ENCODE assay signal across 10 cellular contexts in genomic region chr16:56793504-56793903, GRCh38.
DNase-seq lines count a peak whose midpoint lies in the region; ATAC-seq and TF ChIP-seq lines count a peak whose summit lies in the region.
"Had no signal": no experiment of that assay in that cellular context is flagged by ENCODE, and none has a peak within 500 bp of the region (broad histone marks: within the 10 kb centered on the region; RNA-seq: fewer than 3 reads in every experiment).

No MANE protein-coding gene starts in this region.

- H4K20me1 ChIP-seq in SK-N-SH (ENCODE audit: insufficient read depth), result no peaks in the 10 kb centered on the region

- no peaks in the 10 kb centered on the region for H3F3A ChIP-seq in SK-N-SH (replicated peaks; ENCODE audit: insufficient read depth)

- DNase-seq in activated naive CD4-positive, alpha-beta T cell treated with anti-CD3 and anti-CD28 coated beads, Interleukin-2, amount 10 ng/mL, durations not matched to agents 7 days and 5 days, result peak; percentile 28
- DNase-seq in activated naive CD4-positive, alpha-beta T cell treated with anti-CD3 and anti-CD28 coated beads, Interleukin-2, amount 50 U/mL, for 16 hours, result no peak
- DNase-seq in SK-N-SH (no peak), fibroblast of pulmonary artery (ENCODE audit: low read depth) (peak; percentile 72), HuH-7 (ENCODE audit: low spot score) (no peak), cerebellar nuclear complex (lab: John Stamatoyannopoulos, UW) (no peak)
- DNase-seq in activated CD4-positive, alpha-beta T cell treated with anti-CD3 and anti-CD28 coated beads for 4 hours, result no peak

- H3K27me3 ChIP-seq in SK-N-SH (ENCODE audit: insufficient read depth), result no peaks in the 10 kb centered on the region
- H3K27me3 ChIP-seq: neutrophil, SJSA1 had no signal

- no peaks in the 10 kb centered on the region for H3K4me1 Mint-ChIP-seq in activated naive CD4-positive, alpha-beta T cell treated with anti-CD3 and anti-CD28 coated beads, Interleukin-2, amount 10 ng/mL, durations not matched to agents 7 days and 5 days

- no peak overlapping the region for H3K4me3 Mint-ChIP-seq in activated naive CD4-positive, alpha-beta T cell treated with anti-CD3 and anti-CD28 coated beads, Interleukin-2, amount 10 ng/mL, durations not matched to agents 7 days and 5 days

- TF ChIP-seq CTCF in SK-N-SH (IDR thresholded peaks at IDR 0.05), result peak; percentile 69
- peak; percentile 56 for TF ChIP-seq CTCF in fibroblast of pulmonary artery (IDR thresholded peaks at IDR 0.05; ENCODE audit: low read length, missing control alignments)

- H3K27me3 Mint-ChIP-seq in activated naive CD4-positive, alpha-beta T cell treated with anti-CD3 and anti-CD28 coated beads, Interleukin-2, amount 10 ng/mL, durations not matched to agents 7 days and 5 days, result no peaks in the 10 kb centered on the region

- H3K4me1 ChIP-seq in SK-N-SH (ENCODE audit: control insufficient read depth in 1 of 2, insufficient read depth in 2 of 2, low read depth in 1 of 2, low read length in 1 of 2), result peaks cover 5 to 12% of the 10 kb centered on the region in 2 experiments; a peak in 3 of 4 replicates

- no peak for TF ChIP-seq EP300 in SK-N-SH (IDR thresholded peaks at IDR 0.05; ENCODE audit: borderline replicate concordance in 1 of 2, low read depth in 1 of 2, low read length in 1 of 2)

- H3K79me2 ChIP-seq in SK-N-SH (ENCODE audit: insufficient read depth), result peaks cover 24% of the 10 kb centered on the region; the same call in 1 of the 2 replicates

- H3K9me2 ChIP-seq in SK-N-SH, result no peaks in the 10 kb centered on the region

- no peaks in the 10 kb centered on the region for H3K36me3 ChIP-seq in SK-N-SH (replicated peaks in 1 of 2; ENCODE audit: control insufficient read depth in 1 of 2, insufficient read depth in 2 of 2, low read length in 1 of 2)
- H3K36me3 ChIP-seq: neutrophil had no signal

- ATAC-seq in GM18520 (IDR thresholded peaks at IDR 0.05; ENCODE audit: unreplicated experiment), result no peak

- peaks cover 3% of the 10 kb centered on the region for H3K36me3 Mint-ChIP-seq in activated naive CD4-positive, alpha-beta T cell treated with anti-CD3 and anti-CD28 coated beads, Interleukin-2, amount 10 ng/mL, durations not matched to agents 7 days and 5 days

- 80% methylated on average over 5 of the region's 5 CpGs for WGBS in SK-N-SH (ENCODE audit: low lambda C conversion rate)

- H3K9ac ChIP-seq in SK-N-SH, result no peak overlapping the region

- H3K9me3 ChIP-seq in SK-N-SH, result no peaks in the 10 kb centered on the region
- H3K9me3 ChIP-seq: neutrophil, SJSA1 had no signal

- H3K9me3 Mint-ChIP-seq in activated naive CD4-positive, alpha-beta T cell treated with anti-CD3 and anti-CD28 coated beads, Interleukin-2, amount 10 ng/mL, durations not matched to agents 7 days and 5 days, result no peaks in the 10 kb centered on the region

- H3K27ac Mint-ChIP-seq in activated naive CD4-positive, alpha-beta T cell treated with anti-CD3 and anti-CD28 coated beads, Interleukin-2, amount 10 ng/mL, durations not matched to agents 7 days and 5 days, result no peak overlapping the region

- H2AFZ ChIP-seq in SK-N-SH (ENCODE audit: low read depth), result no peak overlapping the region

- no peak overlapping the region for H3K4me2 ChIP-seq in SK-N-SH

- CTCF ChIA-PET in activated naive CD4-positive, alpha-beta T cell treated with anti-CD3 and anti-CD28 coated beads, Interleukin-2, amount 10 ng/mL, durations not matched to agents 7 days and 5 days (lab: Charles Lee), result interaction anchor here (0.8 to 3.2 kb wide), 18 partner anchors 10 to 217 kb away, joined by 3 to 21 read pairs (median 4); no protein-coding TSS in a partner anchor
- CTCF ChIA-PET in SK-N-SH (lab: Yijun Ruan, JAX), result interaction anchor here (0.6 to 5.0 kb wide), 52 partner anchors 9 to 1328 kb away, joined by 3 to 55 read pairs (median 4); partner anchors contain the start of genes CPNE2, MT1E and MT4

- peak; percentile 75 for TF ChIP-seq RAD21 in SK-N-SH (IDR thresholded peaks at IDR 0.05; ENCODE audit: low read length)

- peak overlapping the region in 1 of 2 experiments; percentile 43; a peak in 1 of 4 replicates for H3K27ac ChIP-seq in SK-N-SH (ENCODE audit: low read depth in 2 of 2, low read length in 1 of 2)
- H3K27ac ChIP-seq: neutrophil, SJSA1 had no signal

- H3K4me3 ChIP-seq in SK-N-SH (ENCODE audit: low read depth in 2 of 2, low read length in 1 of 2) (no peak overlapping the region), fibroblast of pulmonary artery (replicated peaks; ENCODE audit: low read depth, low read length) (no peak overlapping the region)
- H3K4me3 ChIP-seq: SJSA1 had no signal

- POLR2A ChIA-PET in SK-N-SH (lab: Yijun Ruan, JAX), result interaction anchor here (1.3 kb wide), 1 partner anchor 154 kb away, joined by 4 read pairs; no protein-coding TSS in a partner anchor

TF ChIP-seq in SK-N-SH, 30 proteins besides CTCF, POLR2A, EP300 and RAD21:
- no peak for TF ChIP-seq GABPA (IDR thresholded peaks at IDR 0.05; ENCODE audit: low read depth)
- TF ChIP-seq SMC3 (IDR thresholded peaks at IDR 0.05; ENCODE audit: low read depth, low read length), result peak; percentile 58

Comparison
In these comparisons a context has a peak if more than half of its experiments do, and no peak if none do; other contexts are left out.
1. DNase-seq: peak in activated naive CD4-positive, alpha-beta T cell treated with anti-CD3 and anti-CD28 coated beads, Interleukin-2, amount 10 ng/mL, durations not matched to agents 7 days and 5 days (single experiment) and fibroblast of pulmonary artery (single experiment); none in activated naive CD4-positive, alpha-beta T cell treated with anti-CD3 and anti-CD28 coated beads, Interleukin-2, amount 50 U/mL, for 16 hours (single experiment), SK-N-SH (single experiment), HuH-7 (single experiment), cerebellar nuclear complex (0 of 2) and activated CD4-positive, alpha-beta T cell treated with anti-CD3 and anti-CD28 coated beads for 4 hours (0 of 2).